ENCODE assay signal across 1 cellular context in genomic region chr4:140952709-140953108, GRCh38.
TF ChIP-seq lines count a peak whose summit lies in the region.

No MANE protein-coding gene starts in this region.

TF ChIP-seq in GM23338, 12 proteins besides CTCF, POLR2A, EP300 and RAD21 (continued from another document):
- no peak for TF ChIP-seq REST (IDR thresholded peaks at IDR 0.05; ENCODE audit: unreplicated experiment)
- TF ChIP-seq POLR2AphosphoS5 (IDR thresholded peaks at IDR 0.05; ENCODE audit: low read depth) = no peak
- no peak for TF ChIP-seq ZNF331 (CRISPR knock-in tag; IDR thresholded peaks at IDR 0.05; ENCODE audit: low read depth)
- no peak for TF ChIP-seq CREB1 (CRISPR knock-in tag; IDR thresholded peaks at IDR 0.05; ENCODE audit: low read depth)
- TF ChIP-seq ZNF114 (CRISPR knock-in tag; IDR thresholded peaks at IDR 0.05) = no peak
- no peak for TF ChIP-seq EZH2phosphoT487 (IDR thresholded peaks at IDR 0.05; ENCODE audit: unreplicated experiment)
